24 cellular contexts compared by ENCODE assay signal in the genomic region with DNA sequence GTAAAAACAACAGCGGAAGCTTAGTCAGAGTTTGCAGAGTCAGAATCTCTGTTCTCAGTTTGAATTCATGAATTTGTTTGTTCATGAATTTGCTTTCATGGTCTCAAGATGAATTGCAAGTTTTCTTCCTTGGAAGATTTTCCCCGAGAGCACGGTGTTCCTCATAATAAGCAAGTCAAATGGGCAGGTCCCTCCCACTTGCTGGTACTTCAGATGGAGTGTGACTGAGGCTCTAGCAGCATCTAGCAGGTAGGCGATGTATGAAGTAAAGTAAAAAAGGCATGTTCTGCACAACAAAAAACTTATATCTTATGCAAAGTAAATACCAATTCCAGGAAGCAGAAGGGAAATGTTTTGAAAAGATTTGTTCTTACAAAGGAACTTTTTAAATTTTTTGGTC. TPM values are rescaled to one million over a fixed set of nuclear protein-coding genes. Genes with fewer than 3 reads are reported as not detected.
"Had no signal": no experiment of that assay in that cellular context is flagged by ENCODE, and none has a peak within 500 bp of the region (broad histone marks: within the 10 kb centered on the region; RNA-seq: fewer than 3 reads in every experiment).

No MANE protein-coding gene starts in this region.

- H3K4me3 Mint-ChIP-seq: effector memory CD8-positive, alpha-beta T cell; endodermal cell; mesothelial cell of epicardium; naive B cell had no signal

- H3K27me3 ChIP-seq: esophagus squamous epithelium, gastrocnemius medialis, heart right ventricle, left lung had no signal

- ATAC-seq: effector memory CD8-positive, alpha-beta T cell; esophagus mucosa; gastrocnemius medialis; left cardiac atrium; left lung; lower lobe of right lung; mucosa of descending colon had no signal

- H3K9me3 Mint-ChIP-seq: endodermal cell had no signal

- H3K27ac Mint-ChIP-seq: effector memory CD8-positive, alpha-beta T cell; endodermal cell; mesothelial cell of epicardium; naive B cell had no signal

- H3K4me3 ChIP-seq: coronary artery, esophagus squamous epithelium, gastrocnemius medialis, heart right ventricle, left lung, lower lobe of right lung, mucosa of descending colon had no signal

- DNase-seq: dermis blood vessel endothelial cell; effector CD8-positive, alpha-beta T cell; effector memory CD8-positive, alpha-beta T cell; endodermal cell; erythroblast; esophagus squamous epithelium; foreskin fibroblast; foreskin melanocyte; gastrocnemius medialis; glutamatergic neuron; head of caudate nucleus; heart right ventricle; left cardiac atrium; left lung; left ventricle myocardium superior; lower lobe of right lung; mesenchymal stem cell; mucosa of descending colon; naive B cell had no signal

- H3K27ac ChIP-seq: coronary artery, epithelial cell of prostate, esophagus squamous epithelium, heart right ventricle, left lung, lower lobe of right lung had no signal

- H3K36me3 Mint-ChIP-seq: mesothelial cell of epicardium, naive B cell had no signal

- H3K27me3 Mint-ChIP-seq: effector memory CD8-positive, alpha-beta T cell; naive B cell had no signal

- H3K4me1 Mint-ChIP-seq: mesothelial cell of epicardium, naive B cell had no signal

RNA-seq across cellular contexts. Expression of a gene that starts 15.5 kb away (rescaled TPM):
- total RNA-seq: endodermal cell, kidney epithelial cell, lower lobe of right lung had no signal
